Comparison of ENCODE assay signal across 1 cellular context in the genomic region with DNA sequence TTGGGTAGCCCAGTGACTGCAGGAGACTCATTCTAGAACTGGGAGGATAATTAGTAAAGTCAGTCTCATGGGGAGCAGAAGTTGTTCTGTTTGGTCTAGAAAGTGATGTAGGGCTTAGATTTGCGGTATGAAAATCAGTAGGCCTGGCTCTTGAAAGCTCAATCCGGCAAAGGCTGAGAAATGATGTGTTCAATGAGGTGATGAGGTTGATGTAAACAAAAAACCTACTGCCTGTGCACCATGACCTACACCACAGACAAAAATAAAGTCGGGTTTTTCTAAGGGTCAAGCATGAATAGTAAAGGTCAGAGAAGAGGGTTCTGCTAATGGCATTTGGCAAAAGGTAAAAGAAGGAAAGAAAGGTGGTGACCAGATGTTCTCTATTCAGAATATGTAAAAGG.
TF ChIP-seq lines count a peak whose summit lies in the region.

No MANE protein-coding gene starts in this region.

TF ChIP-seq in GM23338, 12 proteins besides CTCF, POLR2A, EP300 and RAD21 (continued from another document):
- TF ChIP-seq, protein P1, sequence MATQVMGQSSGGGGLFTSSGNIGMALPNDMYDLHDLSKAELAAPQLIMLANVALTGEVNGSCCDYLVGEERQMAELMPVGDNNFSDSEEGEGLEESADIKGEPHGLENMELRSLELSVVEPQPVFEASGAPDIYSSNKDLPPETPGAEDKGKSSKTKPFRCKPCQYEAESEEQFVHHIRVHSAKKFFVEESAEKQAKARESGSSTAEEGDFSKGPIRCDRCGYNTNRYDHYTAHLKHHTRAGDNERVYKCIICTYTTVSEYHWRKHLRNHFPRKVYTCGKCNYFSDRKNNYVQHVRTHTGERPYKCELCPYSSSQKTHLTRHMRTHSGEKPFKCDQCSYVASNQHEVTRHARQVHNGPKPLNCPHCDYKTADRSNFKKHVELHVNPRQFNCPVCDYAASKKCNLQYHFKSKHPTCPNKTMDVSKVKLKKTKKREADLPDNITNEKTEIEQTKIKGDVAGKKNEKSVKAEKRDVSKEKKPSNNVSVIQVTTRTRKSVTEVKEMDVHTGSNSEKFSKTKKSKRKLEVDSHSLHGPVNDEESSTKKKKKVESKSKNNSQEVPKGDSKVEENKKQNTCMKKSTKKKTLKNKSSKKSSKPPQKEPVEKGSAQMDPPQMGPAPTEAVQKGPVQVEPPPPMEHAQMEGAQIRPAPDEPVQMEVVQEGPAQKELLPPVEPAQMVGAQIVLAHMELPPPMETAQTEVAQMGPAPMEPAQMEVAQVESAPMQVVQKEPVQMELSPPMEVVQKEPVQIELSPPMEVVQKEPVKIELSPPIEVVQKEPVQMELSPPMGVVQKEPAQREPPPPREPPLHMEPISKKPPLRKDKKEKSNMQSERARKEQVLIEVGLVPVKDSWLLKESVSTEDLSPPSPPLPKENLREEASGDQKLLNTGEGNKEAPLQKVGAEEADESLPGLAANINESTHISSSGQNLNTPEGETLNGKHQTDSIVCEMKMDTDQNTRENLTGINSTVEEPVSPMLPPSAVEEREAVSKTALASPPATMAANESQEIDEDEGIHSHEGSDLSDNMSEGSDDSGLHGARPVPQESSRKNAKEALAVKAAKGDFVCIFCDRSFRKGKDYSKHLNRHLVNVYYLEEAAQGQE (IDR thresholded peaks at IDR 0.05; ENCODE audit: unreplicated experiment), result no peak
- TF ChIP-seq JUNB (IDR thresholded peaks at IDR 0.05; ENCODE audit: unreplicated experiment), result no peak
- TF ChIP-seq POLR2AphosphoS5 (IDR thresholded peaks at IDR 0.05; ENCODE audit: low read depth), result no peak
- TF ChIP-seq STAT1 (IDR thresholded peaks at IDR 0.05; ENCODE audit: unreplicated experiment), result no peak
- no peak for TF ChIP-seq ZNF114 (CRISPR knock-in tag; IDR thresholded peaks at IDR 0.05)
- TF ChIP-seq ZNF331 (CRISPR knock-in tag; IDR thresholded peaks at IDR 0.05; ENCODE audit: low read depth), result no peak
